In genomic region chr11:59173964-59174663, GRCh38 we compare ENCODE assay signal across 1 cellular context.
TF ChIP-seq lines count a peak whose summit lies in the region.

No MANE protein-coding gene starts in this region.

TF ChIP-seq in HepG2, 621 proteins besides CTCF, POLR2A, EP300 and RAD21 (continued from another document and continues in another):
- TF ChIP-seq ZNF639 (CRISPR knock-in tag; conservative IDR thresholded peaks at IDR 0.05) (no peak), NFYC (CRISPR knock-in tag; IDR thresholded peaks at IDR 0.05) (no peak), SUZ12 (IDR thresholded peaks at IDR 0.05; ENCODE audit: low read depth, low read length) (no peak), ZNF883 (CRISPR knock-in tag; IDR thresholded peaks at IDR 0.05; ENCODE audit: not compliant biosample characterization) (no peak), THAP11 (CRISPR knock-in tag; IDR thresholded peaks at IDR 0.05) (peak; percentile 72), KIAA2018 (CRISPR knock-in tag; IDR thresholded peaks at IDR 0.05; ENCODE audit: borderline replicate concordance) (no peak), HDAC2 (CRISPR knock-in tag; IDR thresholded peaks at IDR 0.05) (peak; percentile 67; the same call in 1 of the 2 replicates), ZNF841 (CRISPR knock-in tag; IDR thresholded peaks at IDR 0.05; ENCODE audit: borderline replicate concordance) (no peak), ZNF441 (CRISPR knock-in tag; IDR thresholded peaks at IDR 0.05; ENCODE audit: borderline replicate concordance) (no peak), ZNF232 (CRISPR knock-in tag; IDR thresholded peaks at IDR 0.05; ENCODE audit: borderline replicate concordance) (no peak), PITX1 (CRISPR knock-in tag; IDR thresholded peaks at IDR 0.05) (peak; percentile 99), SYNCRIP (IDR thresholded peaks at IDR 0.05; ENCODE audit: insufficient read depth, low read depth, low read length) (no peak), FOXC1 (CRISPR knock-in tag; IDR thresholded peaks at IDR 0.05; ENCODE audit: borderline replicate concordance) (no peak), JARID2 (CRISPR knock-in tag; IDR thresholded peaks at IDR 0.05; ENCODE audit: insufficient replicate concordance) (no peak), MIER2 (CRISPR knock-in tag; IDR thresholded peaks at IDR 0.05) (no peak), ARNT2 (CRISPR knock-in tag; IDR thresholded peaks at IDR 0.05; ENCODE audit: low read depth) (no peak), ZBTB40 (IDR thresholded peaks at IDR 0.05) (no peak), ZBTB40 (CRISPR knock-in tag; IDR thresholded peaks at IDR 0.05) (no peak), DNMT1 (CRISPR knock-in tag; IDR thresholded peaks at IDR 0.05) (no peak), ZSCAN9 (CRISPR knock-in tag; IDR thresholded peaks at IDR 0.05; ENCODE audit: borderline replicate concordance) (no peak), SALL2 (CRISPR knock-in tag; IDR thresholded peaks at IDR 0.05) (no peak), GZF1 (CRISPR knock-in tag; IDR thresholded peaks at IDR 0.05) (no peak), ATF5 (CRISPR knock-in tag; IDR thresholded peaks at IDR 0.05; ENCODE audit: low read depth) (no peak), ZNF432 (CRISPR knock-in tag; IDR thresholded peaks at IDR 0.05; ENCODE audit: borderline replicate concordance) (no peak), ELF1 (CRISPR knock-in tag; IDR thresholded peaks at IDR 0.05) (no peak), MTA1 (CRISPR knock-in tag; IDR thresholded peaks at IDR 0.05; ENCODE audit: borderline replicate concordance) (0 out of 2 replicates have a peak, but pooled peaks have one; percentile 32), TEAD3 (CRISPR knock-in tag; optimal IDR thresholded peaks at IDR 0.05; ENCODE audit: borderline replicate concordance) (peak; percentile 95), ZNF790 (CRISPR knock-in tag; IDR thresholded peaks at IDR 0.05; ENCODE audit: borderline replicate concordance) (no peak), FOXJ3 (CRISPR knock-in tag; IDR thresholded peaks at IDR 0.05; ENCODE audit: borderline replicate concordance) (no peak), SAFB2 (CRISPR knock-in tag; IDR thresholded peaks at IDR 0.05; ENCODE audit: borderline replicate concordance, low read depth) (no peak), RFX5 (IDR thresholded peaks at IDR 0.05; ENCODE audit: low read depth, low read length) (no peak), ZNF530 (CRISPR knock-in tag; IDR thresholded peaks at IDR 0.05; ENCODE audit: low read depth) (no peak), NFKB2 (CRISPR knock-in tag; IDR thresholded peaks at IDR 0.05; ENCODE audit: borderline replicate concordance) (no peak), ATAD3A (CRISPR knock-in tag; IDR thresholded peaks at IDR 0.05) (no peak), PAWR (CRISPR knock-in tag; IDR thresholded peaks at IDR 0.05; ENCODE audit: borderline replicate concordance) (no peak), MAZ (IDR thresholded peaks at IDR 0.05; ENCODE audit: borderline replicate concordance, low read depth, low read length) (no peak), MAZ (CRISPR knock-in tag; IDR thresholded peaks at IDR 0.05; ENCODE audit: low read depth) (no peak), DPF2 (CRISPR knock-in tag; IDR thresholded peaks at IDR 0.05; ENCODE audit: borderline replicate concordance, low read depth) (peak; percentile 72)
- TF ChIP-seq, protein P1, sequence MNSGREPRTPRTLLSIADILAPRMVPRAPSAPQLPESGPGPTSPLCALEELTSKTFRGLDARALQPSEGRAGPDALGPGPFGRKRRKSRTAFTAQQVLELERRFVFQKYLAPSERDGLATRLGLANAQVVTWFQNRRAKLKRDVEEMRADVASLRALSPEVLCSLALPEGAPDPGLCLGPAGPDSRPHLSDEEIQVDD (CRISPR knock-in tag; IDR thresholded peaks at IDR 0.05; ENCODE audit: borderline replicate concordance) = no peak
- TF ChIP-seq, protein P2, sequence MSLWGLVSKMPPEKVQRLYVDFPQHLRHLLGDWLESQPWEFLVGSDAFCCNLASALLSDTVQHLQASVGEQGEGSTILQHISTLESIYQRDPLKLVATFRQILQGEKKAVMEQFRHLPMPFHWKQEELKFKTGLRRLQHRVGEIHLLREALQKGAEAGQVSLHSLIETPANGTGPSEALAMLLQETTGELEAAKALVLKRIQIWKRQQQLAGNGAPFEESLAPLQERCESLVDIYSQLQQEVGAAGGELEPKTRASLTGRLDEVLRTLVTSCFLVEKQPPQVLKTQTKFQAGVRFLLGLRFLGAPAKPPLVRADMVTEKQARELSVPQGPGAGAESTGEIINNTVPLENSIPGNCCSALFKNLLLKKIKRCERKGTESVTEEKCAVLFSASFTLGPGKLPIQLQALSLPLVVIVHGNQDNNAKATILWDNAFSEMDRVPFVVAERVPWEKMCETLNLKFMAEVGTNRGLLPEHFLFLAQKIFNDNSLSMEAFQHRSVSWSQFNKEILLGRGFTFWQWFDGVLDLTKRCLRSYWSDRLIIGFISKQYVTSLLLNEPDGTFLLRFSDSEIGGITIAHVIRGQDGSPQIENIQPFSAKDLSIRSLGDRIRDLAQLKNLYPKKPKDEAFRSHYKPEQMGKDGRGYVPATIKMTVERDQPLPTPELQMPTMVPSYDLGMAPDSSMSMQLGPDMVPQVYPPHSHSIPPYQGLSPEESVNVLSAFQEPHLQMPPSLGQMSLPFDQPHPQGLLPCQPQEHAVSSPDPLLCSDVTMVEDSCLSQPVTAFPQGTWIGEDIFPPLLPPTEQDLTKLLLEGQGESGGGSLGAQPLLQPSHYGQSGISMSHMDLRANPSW (CRISPR knock-in tag; IDR thresholded peaks at IDR 0.05; ENCODE audit: borderline replicate concordance) = no peak
